8 cellular contexts compared by ENCODE assay signal in the genomic region with DNA sequence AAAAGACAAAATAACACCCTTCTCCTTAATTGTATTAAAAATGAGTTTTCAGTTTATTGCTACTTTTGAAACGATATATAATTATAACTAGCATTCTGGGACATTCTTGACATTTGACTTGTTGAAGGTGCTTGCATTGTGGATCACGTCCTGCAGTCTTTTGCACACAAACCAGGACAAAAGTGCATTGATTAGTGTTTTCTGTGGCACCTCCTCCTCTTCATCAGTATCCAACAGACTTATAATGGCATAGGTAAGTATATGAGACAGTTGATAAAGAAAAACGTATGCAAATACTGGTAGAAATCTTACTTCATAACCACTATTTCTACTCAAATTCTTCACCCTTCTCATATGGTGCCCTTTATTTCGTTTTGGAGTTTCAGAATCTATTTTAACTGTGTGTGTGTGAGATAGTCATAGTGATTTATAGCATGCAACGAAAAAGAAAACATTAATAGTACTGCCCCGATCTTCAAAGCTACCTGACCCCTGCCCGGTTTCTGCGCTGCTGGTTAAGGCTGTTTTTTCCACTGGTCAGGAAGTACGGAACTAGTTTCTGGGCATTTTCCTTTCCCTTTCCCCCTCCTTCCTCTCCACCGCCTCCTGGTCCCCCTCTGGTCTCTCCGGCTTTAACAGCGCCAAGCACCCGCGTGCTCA. TPM values are rescaled to one million over a fixed set of nuclear protein-coding genes. Genes with fewer than 3 reads are reported as not detected.
DNase-seq lines count a peak whose midpoint lies in the region; ATAC-seq and TF ChIP-seq lines count a peak whose summit lies in the region.

No MANE protein-coding gene starts in this region.

- H3K9me3 Mint-ChIP-seq in central memory CD8-positive, alpha-beta T cell, result no peaks in the 10 kb centered on the region

- peaks cover 16% of the 10 kb centered on the region for H3K36me3 Mint-ChIP-seq in central memory CD8-positive, alpha-beta T cell (ENCODE audit: insufficient read depth)

- H3K27me3 Mint-ChIP-seq in central memory CD8-positive, alpha-beta T cell, result no peaks in the 10 kb centered on the region

- H3K27me3 ChIP-seq in HUES6 (ENCODE audit: control insufficient read depth, insufficient read depth, low read length) (peaks cover 14% of the 10 kb centered on the region; the same call in 1 of the 2 replicates), mononuclear cell (ENCODE audit: insufficient read depth, low read length) (no peaks in the 10 kb centered on the region)

- H3K9me3 ChIP-seq in HUES6 (ENCODE audit: control insufficient read depth, insufficient read depth, low read depth, low read length), result no peaks in the 10 kb centered on the region
- no peaks in the 10 kb centered on the region for H3K9me3 ChIP-seq in mononuclear cell (ENCODE audit: low read depth, low read length)

- peaks cover 31% of the 10 kb centered on the region for H3K4me1 Mint-ChIP-seq in central memory CD8-positive, alpha-beta T cell

- peak overlapping the region; percentile 99 for H3K4me3 Mint-ChIP-seq in central memory CD8-positive, alpha-beta T cell

- TF ChIP-seq CTCF in GM12865 (IDR thresholded peaks at IDR 0.05; ENCODE audit: insufficient read depth, low read depth, low read length, missing control alignments), result no peak

- peak; percentile 15 for ATAC-seq in GM21515 (IDR thresholded peaks at IDR 0.05; ENCODE audit: unreplicated experiment)
- ATAC-seq in central memory CD8-positive, alpha-beta T cell (replicated peaks; ENCODE audit: extremely low read depth, poor library complexity, severe bottlenecking), result no peak

- H3K27ac Mint-ChIP-seq in central memory CD8-positive, alpha-beta T cell (ENCODE audit: low read depth), result peak overlapping the region; percentile 97

- H3K4me1 ChIP-seq in HUES6 (ENCODE audit: control insufficient read depth, insufficient read depth, low read length) (peaks cover 32% of the 10 kb centered on the region), mononuclear cell (ENCODE audit: insufficient read depth, low read length) (peaks cover 27% of the 10 kb centered on the region)

- H3K27ac ChIP-seq in HUES6 (ENCODE audit: low read depth, low read length), result peak overlapping the region; percentile 44; the same call in 1 of the 2 replicates

- no peaks in the 10 kb centered on the region for H3K36me3 ChIP-seq in HUES6 (ENCODE audit: control insufficient read depth, insufficient read depth, low read length)

- DNase-seq in GM12865 (ENCODE audit: low read depth) (no peak), NCI-H446 treated with DMSO at 0.1 percent for 48 hours (lab: John Stamatoyannopoulos, UW) (no peak), inferior parietal cortex (ENCODE audit: extremely low spot score) (no peak), amniotic stem cell (lab: John Stamatoyannopoulos, UW) (no peak)
- DNase-seq in central memory CD8-positive, alpha-beta T cell (ENCODE audit: low spot score in 2 of 2), result no peak

- H3K4me3 ChIP-seq in GM12865 (ENCODE audit: low read depth, low read length), result peak overlapping the region; percentile 75
- H3K4me3 ChIP-seq in HUES6 (ENCODE audit: low read depth, low read length), result peak overlapping the region; percentile 99
- H3K4me3 ChIP-seq in mononuclear cell (ENCODE audit: low read length), result peak overlapping the region; percentile 89

- H3K9ac ChIP-seq in HUES6 (ENCODE audit: low read length), result peak overlapping the region; percentile 84

RNA-seq across cellular contexts. Expression of a gene that starts 0.6 kb away (rescaled TPM):
- total RNA-seq in mononuclear cell, result 12.0 TPM
